ENCODE assay signal across 12 cellular contexts in the genomic region with DNA sequence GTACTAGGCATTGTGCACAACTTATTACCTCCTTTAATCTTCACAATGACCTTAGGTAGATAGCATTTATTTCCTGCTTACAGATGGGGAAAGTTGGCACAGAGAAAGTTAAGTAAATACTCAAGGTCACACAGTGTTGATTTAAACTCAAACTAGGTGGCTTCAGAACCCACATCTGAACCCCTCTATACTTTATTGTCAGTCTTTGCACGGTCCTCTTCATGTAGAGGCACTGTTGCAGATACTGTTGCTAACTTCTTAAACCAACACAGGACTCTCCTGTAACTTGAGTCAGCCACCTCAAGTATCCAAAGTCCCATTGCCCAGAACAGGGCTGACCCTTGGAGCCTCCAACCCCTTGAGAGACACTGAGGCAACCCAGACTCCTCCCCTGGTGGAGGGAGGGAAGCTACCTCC.
"Had no signal": no experiment of that assay in that cellular context is flagged by ENCODE, and none has a peak within 500 bp of the region (broad histone marks: within the 10 kb centered on the region; RNA-seq: fewer than 3 reads in every experiment).

No MANE protein-coding gene starts in this region.

- H3K36me3 ChIP-seq: thyroid gland, uterus had no signal

- H3K27ac ChIP-seq: thyroid gland, uterus had no signal

- H3K4me3 ChIP-seq: thyroid gland, uterus had no signal

- FAIRE-seq: TTC549 had no signal

- ATAC-seq: T-helper 17 cell had no signal

- DNase-seq: activated B cell treated with CpG ODN at 0.5 μM for 24 hours; activated CD4-positive, alpha-beta T cell treated with anti-CD3 and anti-CD28 coated beads, Interleukin-2, amount 10 ng/mL, durations not matched to agents 24 days and 14 days; activated CD8-positive, alpha-beta memory T cell treated with anti-CD3 and anti-CD28 coated beads for 24 hours; dermis blood vessel endothelial cell; endodermal cell; erythroblast; mesenchymal stem cell; stimulated activated CD4-positive, alpha-beta T cell treated with anti-CD3 and anti-CD28 coated beads, Interleukin-4, amount 100 ng/mL, for 4 hours; T-helper 17 cell; thyroid gland; uterus had no signal

- H3K27me3 ChIP-seq: thyroid gland, uterus had no signal

- H3K4me1 ChIP-seq: uterus had no signal

- H3K9me3 ChIP-seq: thyroid gland, uterus had no signal
